21 cellular contexts compared by ENCODE assay signal in the genomic region with DNA sequence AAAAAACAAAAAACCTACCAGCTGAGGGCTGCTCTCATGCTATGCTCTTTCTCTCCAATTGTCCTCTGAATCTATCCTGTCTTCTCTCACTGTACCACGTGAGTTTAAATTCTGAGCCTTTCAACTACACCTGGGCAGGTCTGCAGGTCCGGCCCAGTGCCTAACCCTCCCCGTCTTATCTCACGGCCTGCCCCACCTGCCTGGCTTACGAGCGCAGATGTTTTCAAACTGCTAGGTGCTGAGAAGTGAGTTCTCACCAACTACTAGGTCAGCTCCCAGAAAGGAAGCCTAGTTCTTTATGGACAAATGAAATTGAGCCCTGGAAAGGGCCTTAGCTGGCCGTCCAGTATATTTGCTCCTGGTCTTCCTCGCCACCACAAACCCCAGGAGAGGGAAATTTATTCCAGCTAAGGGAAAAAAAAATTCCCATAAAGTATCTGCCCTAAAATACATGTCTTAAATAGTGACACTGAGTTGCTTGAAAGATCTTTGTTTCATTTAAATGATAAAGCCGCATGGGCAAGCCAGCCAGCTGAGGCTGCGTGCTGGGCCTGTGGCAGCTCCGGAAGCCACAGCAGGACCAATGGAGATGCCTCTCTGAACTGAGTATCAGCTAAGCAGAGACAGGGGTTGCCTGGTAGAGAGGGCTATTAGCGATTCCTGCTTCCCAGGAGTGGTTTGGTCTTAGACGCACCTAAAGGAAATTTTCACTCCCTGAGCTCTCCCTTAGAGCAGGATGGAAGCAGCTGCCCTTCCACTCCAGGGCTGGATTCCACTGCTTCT.
A peak's percentile ranks its signal among the peaks of the same experiment; 100 is the strongest.
DNase-seq lines count a peak whose midpoint lies in the region; ATAC-seq, FAIRE-seq and TF ChIP-seq lines count a peak whose summit lies in the region.
"Had no signal": no experiment of that assay in that cellular context is flagged by ENCODE, and none has a peak within 500 bp of the region (broad histone marks: within the 10 kb centered on the region; RNA-seq: fewer than 3 reads in every experiment).

No MANE protein-coding gene starts in this region.

- no peak overlapping the region for H3K27ac ChIP-seq in duodenal mucosa (ENCODE audit: low read depth, low read length)
- H3K27ac ChIP-seq: A549 had no signal

- peak; percentile 56 for DNase-seq in H7
- peak; percentile 57 for DNase-seq in iPS-NIHi7 (ENCODE audit: extremely low spot score)
- DNase-seq in osteocyte (ENCODE audit: extremely low spot score, unreplicated experiment): peak; percentile 80
- no peak for DNase-seq in NCI-H1092 treated with DMSO at 0.1 percent for 48 hours (lab: John Stamatoyannopoulos, UW)
- DNase-seq in RCC 7860 (ENCODE audit: low spot score): no peak
- no peak for DNase-seq in DMS153 (lab: John Stamatoyannopoulos, UW)
- DNase-seq: Karpas-422, NCI-H1417, NCI-H1694 treated with DMSO at 0.1 percent for 48 hours, NCI-H2081 treated with DMSO at 0.1 percent for 48 hours, NCI-H524 treated with DMSO at 0.1 percent for 48 hours, NCI-H82 had no signal

- no peak for FAIRE-seq in RCC 7860 (lab: Jason Lieb, UNC)
- FAIRE-seq: A549, D721Med had no signal

- H3K36me3 ChIP-seq in H7 (replicated peaks; ENCODE audit: control insufficient read depth, insufficient read depth, low read length) (no peaks in the 10 kb centered on the region), duodenal mucosa (ENCODE audit: control insufficient read depth in 1 of 2, insufficient read depth in 2 of 2, low read length in 2 of 2) (no peaks in the 10 kb centered on the region)
- H3K36me3 ChIP-seq: Peyer's patch, SJSA1 had no signal

- H3K4me3 ChIP-seq in H7 (ENCODE audit: insufficient read depth, low read depth, low read length) (no peak overlapping the region), duodenal mucosa (ENCODE audit: low read depth in 1 of 2, low read length in 2 of 2) (no peak overlapping the region)
- H3K4me3 ChIP-seq: A549, Peyer's patch, SJSA1 had no signal

- H3K4me3 Mint-ChIP-seq in osteocyte (ENCODE audit: unreplicated experiment): no peak overlapping the region
- H3K4me3 Mint-ChIP-seq: B cell had no signal

- H3K27me3 ChIP-seq in H7 (ENCODE audit: control insufficient read depth, insufficient read depth, low read length): no peaks in the 10 kb centered on the region
- H3K27me3 ChIP-seq in duodenal mucosa (ENCODE audit: control insufficient read depth in 1 of 2, insufficient read depth in 2 of 2, low read length in 2 of 2): no peaks in the 10 kb centered on the region
- H3K27me3 ChIP-seq: Peyer's patch, SJSA1 had no signal

- peaks cover 3% of the 10 kb centered on the region for H3K4me1 Mint-ChIP-seq in osteocyte (ENCODE audit: unreplicated experiment)
- H3K4me1 Mint-ChIP-seq: B cell had no signal

- no peaks in the 10 kb centered on the region for H3K36me3 Mint-ChIP-seq in osteocyte (ENCODE audit: unreplicated experiment)

- ATAC-seq in GM18870 (IDR thresholded peaks at IDR 0.05; ENCODE audit: unreplicated experiment): no peak
- ATAC-seq: A549, HCT116 had no signal

- H3K9me3 Mint-ChIP-seq in osteocyte (ENCODE audit: unreplicated experiment): peaks cover 6% of the 10 kb centered on the region

- H3K27ac Mint-ChIP-seq in osteocyte (ENCODE audit: unreplicated experiment): no peak overlapping the region
- H3K27ac Mint-ChIP-seq: B cell, IgD-negative memory B cell had no signal

- TF ChIP-seq CTCF in osteocyte (IDR thresholded peaks at IDR 0.05): no peak

- H3K9ac ChIP-seq in duodenal mucosa (ENCODE audit: low read depth in 1 of 2, low read length in 2 of 2): peak overlapping the region; percentile 6 to 39

- peaks cover 28% of the 10 kb centered on the region for H3K27me3 Mint-ChIP-seq in osteocyte (ENCODE audit: unreplicated experiment)

- no peaks in the 10 kb centered on the region for H3K9me3 ChIP-seq in duodenal mucosa (ENCODE audit: control insufficient read depth in 1 of 2, low read length in 2 of 2)
- H3K9me3 ChIP-seq: A549, Peyer's patch, SJSA1 had no signal

- peaks cover 13 to 34% of the 10 kb centered on the region in 2 donors for H3K4me1 ChIP-seq in duodenal mucosa (ENCODE audit: control insufficient read depth in 1 of 2, insufficient read depth in 2 of 2, low read length in 2 of 2)

Comparison
In these comparisons a context has a peak if more than half of its experiments do, and no peak if none do; other contexts are left out.
1. DNase-seq: peak in H7 (single experiment), iPS-NIHi7 (single experiment) and osteocyte (single experiment); none in NCI-H1092 treated with DMSO at 0.1 percent for 48 hours (single experiment), RCC 7860 (single experiment) and DMS153 (single experiment).